Comparison of ENCODE assay signal across 15 cellular contexts in genomic region chr1:212691561-212692071, GRCh38. TPM values are rescaled to one million over a fixed set of nuclear protein-coding genes. Genes with fewer than 3 reads are reported as not detected.
DNase-seq lines count a peak whose midpoint lies in the region; ATAC-seq lines count a peak whose summit lies in the region.
"Had no signal": no experiment of that assay in that cellular context is flagged by ENCODE, and none has a peak within 500 bp of the region (broad histone marks: within the 10 kb centered on the region; RNA-seq: fewer than 3 reads in every experiment).

No MANE protein-coding gene starts in this region.

- peaks cover 50% of the 10 kb centered on the region for H3K36me3 Mint-ChIP-seq in activated T-helper 2 cell treated with anti-CD3 and anti-CD28 coated beads, Interferon-gamma antibody, Interleukin-2, Interleukin-4, amounts not matched to agents 10 μg/mL and 5 μg/mL and 100 μg/mL, durations not matched to agents 14 hours and 24 hours and 36 hours (ENCODE audit: low read depth)
- H3K36me3 Mint-ChIP-seq: CD4-positive, alpha-beta memory T cell; T-cell had no signal

- peak; percentile 53 for DNase-seq in activated CD4-positive, alpha-beta T cell treated with anti-CD3 and anti-CD28 coated beads for 48 hours
- DNase-seq in activated CD4-positive, alpha-beta T cell treated with anti-CD3 and anti-CD28 coated beads for 1 hour, result no peak
- DNase-seq in activated T-helper 2 cell treated with anti-CD3 and anti-CD28 coated beads, Interferon-gamma antibody, Interleukin-2, Interleukin-4, amounts not matched to agents 10 μg/mL and 5 μg/mL and 100 μg/mL, durations not matched to agents 14 hours and 24 hours and 36 hours (ENCODE audit: low spot score), result no peak
- DNase-seq in OCI-M2 (lab: John Stamatoyannopoulos, UW; ENCODE audit: unreplicated experiment), result no peak
- DNase-seq in NCI-H146 (lab: John Stamatoyannopoulos, UW), result no peak
- DNase-seq in medulla oblongata (ENCODE audit: extremely low spot score), result no peak
- DNase-seq: CD4-positive, alpha-beta memory T cell; central memory CD4-positive, alpha-beta T cell; NCI-H187 treated with DMSO at 0.1 percent for 48 hours; NCI-H526; nucleus accumbens; T-cell had no signal

- ATAC-seq in GM19324 (IDR thresholded peaks at IDR 0.05; ENCODE audit: low FRiP score, unreplicated experiment) (peak; percentile 55), HG03108 (IDR thresholded peaks at IDR 0.05; ENCODE audit: unreplicated experiment) (peak; percentile 60)
- ATAC-seq: T-cell had no signal

- no peaks in the 10 kb centered on the region for H3K27me3 Mint-ChIP-seq in activated T-helper 2 cell treated with anti-CD3 and anti-CD28 coated beads, Interferon-gamma antibody, Interleukin-2, Interleukin-4, amounts not matched to agents 10 μg/mL and 5 μg/mL and 100 μg/mL, durations not matched to agents 14 hours and 24 hours and 36 hours (ENCODE audit: low read depth)
- H3K27me3 Mint-ChIP-seq: activated naive CD8-positive, alpha-beta T cell; CD4-positive, alpha-beta memory T cell had no signal

- peak overlapping the region; percentile 51 for H3K27ac Mint-ChIP-seq in activated T-helper 2 cell treated with anti-CD3 and anti-CD28 coated beads, Interferon-gamma antibody, Interleukin-2, Interleukin-4, amounts not matched to agents 10 μg/mL and 5 μg/mL and 100 μg/mL, durations not matched to agents 14 hours and 24 hours and 36 hours
- H3K27ac Mint-ChIP-seq: activated naive CD8-positive, alpha-beta T cell; CD4-positive, alpha-beta memory T cell; T-cell had no signal

- intact Hi-C loops in activated T-helper 2 cell treated with anti-CD3 and anti-CD28 coated beads, Interferon-gamma antibody, Interleukin-2, Interleukin-4, amounts not matched to agents 10 μg/mL and 5 μg/mL and 100 μg/mL, durations not matched to agents 14 hours and 24 hours and 36 hours (cut with micrococcal nuclease), result loop anchor here (1.0 kb wide), 1 partner anchor 8 kb away; no protein-coding TSS in a partner anchor

- H3K4me3 Mint-ChIP-seq in activated T-helper 2 cell treated with anti-CD3 and anti-CD28 coated beads, Interferon-gamma antibody, Interleukin-2, Interleukin-4, amounts not matched to agents 10 μg/mL and 5 μg/mL and 100 μg/mL, durations not matched to agents 14 hours and 24 hours and 36 hours (ENCODE audit: low read depth), result peak overlapping the region; percentile 15
- H3K4me3 Mint-ChIP-seq: activated naive CD8-positive, alpha-beta T cell; CD4-positive, alpha-beta memory T cell; T-cell had no signal

- peaks cover 36% of the 10 kb centered on the region for H3K4me1 Mint-ChIP-seq in activated T-helper 2 cell treated with anti-CD3 and anti-CD28 coated beads, Interferon-gamma antibody, Interleukin-2, Interleukin-4, amounts not matched to agents 10 μg/mL and 5 μg/mL and 100 μg/mL, durations not matched to agents 14 hours and 24 hours and 36 hours (ENCODE audit: low read depth)

- H3K9me3 Mint-ChIP-seq in activated T-helper 2 cell treated with anti-CD3 and anti-CD28 coated beads, Interferon-gamma antibody, Interleukin-2, Interleukin-4, amounts not matched to agents 10 μg/mL and 5 μg/mL and 100 μg/mL, durations not matched to agents 14 hours and 24 hours and 36 hours, result no peaks in the 10 kb centered on the region
- H3K9me3 Mint-ChIP-seq: T-cell had no signal

RNA-seq across cellular contexts. Expression of gene BATF3, which starts 8.0 kb away (rescaled TPM):
- 246 and 249 TPM in 2 replicates for total RNA-seq in activated T-helper 2 cell treated with anti-CD3 and anti-CD28 coated beads, Interferon-gamma antibody, Interleukin-2, Interleukin-4, amounts not matched to agents 10 μg/mL and 5 μg/mL and 100 μg/mL, durations not matched to agents 14 hours and 24 hours and 36 hours
